16 cellular contexts compared by ENCODE assay signal in genomic region chr9:110207071-110207923, GRCh38. TPM values are rescaled to one million over a fixed set of nuclear protein-coding genes. Genes with fewer than 3 reads are reported as not detected.
DNase-seq lines count a peak whose midpoint lies in the region; TF ChIP-seq lines count a peak whose summit lies in the region.
"Had no signal": no experiment of that assay in that cellular context is flagged by ENCODE, and none has a peak within 500 bp of the region (broad histone marks: within the 10 kb centered on the region; RNA-seq: fewer than 3 reads in every experiment).

No MANE protein-coding gene starts in this region.

- H4K20me1 ChIP-seq in neural progenitor cell (ENCODE audit: low read depth): no peaks in the 10 kb centered on the region

- peak; percentile 84 for DNase-seq in COLO668 (lab: John Stamatoyannopoulos, UW; ENCODE audit: unreplicated experiment)
- peak; percentile 90 for DNase-seq in HT-29 (ENCODE audit: low spot score)
- DNase-seq in neural progenitor cell (ENCODE audit: low spot score): no peak
- no peak for DNase-seq in foreskin melanocyte
- DNase-seq in NCI-H226: no peak
- DNase-seq in immature natural killer cell: no peak
- DNase-seq: activated CD4-positive, alpha-beta T cell treated with anti-CD3 and anti-CD28 coated beads for 36 hours; activated T-cell treated with anti-CD3 and anti-CD28 coated beads for 4 hours; BE2C; cortex of kidney; NCI-H2171; T-helper 1 cell had no signal

- H3K27me3 ChIP-seq in muscle layer of duodenum (ENCODE audit: low read depth, low read length): no peaks in the 10 kb centered on the region
- H3K27me3 ChIP-seq in neural progenitor cell: no peaks in the 10 kb centered on the region

- intact Hi-C loops in dendritic cell treated with granulocyte-macrophage colony-stimulating factor and Interleukin-4, amounts not matched to agents 40 ng/mL and 50 ng/mL, for 4 days (cut with micrococcal nuclease): no loop called here

- H3K79me2 ChIP-seq in neural progenitor cell (ENCODE audit: low read depth): no peaks in the 10 kb centered on the region

- no peaks in the 10 kb centered on the region for H3K4me1 ChIP-seq in muscle layer of duodenum (ENCODE audit: control insufficient read depth in 1 of 2, insufficient read depth in 2 of 2, low read length in 2 of 2)
- H3K4me1 ChIP-seq in neural progenitor cell: no peaks in the 10 kb centered on the region
- H3K4me1 ChIP-seq: BE2C had no signal

- no peaks in the 10 kb centered on the region for H3K36me3 Mint-ChIP-seq in dendritic cell treated with granulocyte-macrophage colony-stimulating factor and Interleukin-4, amounts not matched to agents 40 ng/mL and 50 ng/mL, for 4 days (ENCODE audit: low read depth)
- no peaks in the 10 kb centered on the region for H3K36me3 Mint-ChIP-seq in neural progenitor cell
- H3K36me3 Mint-ChIP-seq in immature natural killer cell: no peaks in the 10 kb centered on the region

- no peak for TF ChIP-seq CTCF in neural progenitor cell (IDR thresholded peaks at IDR 0.05)

- H3K9ac ChIP-seq in neural progenitor cell: no peak overlapping the region

- H3K9me3 ChIP-seq in muscle layer of duodenum (ENCODE audit: control insufficient read depth in 1 of 2, low read length in 2 of 2) (peaks cover 0 to 3% of the 10 kb centered on the region in 2 donors), neural progenitor cell (ENCODE audit: low read depth) (no peaks in the 10 kb centered on the region)
- H3K9me3 ChIP-seq: BE2C had no signal

- no peak overlapping the region for H3K4me3 Mint-ChIP-seq in dendritic cell treated with granulocyte-macrophage colony-stimulating factor and Interleukin-4, amounts not matched to agents 40 ng/mL and 50 ng/mL, for 4 days
- H3K4me3 Mint-ChIP-seq in neural progenitor cell (no peak overlapping the region), immature natural killer cell (no peak overlapping the region)
- H3K4me3 Mint-ChIP-seq: activated CD4-positive, alpha-beta T cell treated with anti-CD3 and anti-CD28 coated beads for 36 hours had no signal

- H3K4me2 ChIP-seq in neural progenitor cell: no peak overlapping the region

- no peaks in the 10 kb centered on the region for H3K9me3 Mint-ChIP-seq in dendritic cell treated with granulocyte-macrophage colony-stimulating factor and Interleukin-4, amounts not matched to agents 40 ng/mL and 50 ng/mL, for 4 days
- H3K9me3 Mint-ChIP-seq in neural progenitor cell (no peaks in the 10 kb centered on the region), immature natural killer cell (no peaks in the 10 kb centered on the region)

- H3K36me3 ChIP-seq in muscle layer of duodenum (ENCODE audit: control insufficient read depth in 1 of 2, insufficient read depth in 2 of 2, low read length in 2 of 2) (no peaks in the 10 kb centered on the region), neural progenitor cell (no peaks in the 10 kb centered on the region)
- H3K36me3 ChIP-seq: BE2C had no signal

- peak overlapping the region; percentile 76 for H3K27ac ChIP-seq in muscle layer of duodenum (ENCODE audit: low read length)
- no peak overlapping the region for H3K27ac ChIP-seq in neural progenitor cell

- H3F3A ChIP-seq in neural progenitor cell (ENCODE audit: low read depth): no peaks in the 10 kb centered on the region

- H3K4me1 Mint-ChIP-seq in dendritic cell treated with granulocyte-macrophage colony-stimulating factor and Interleukin-4, amounts not matched to agents 40 ng/mL and 50 ng/mL, for 4 days (ENCODE audit: low read depth): no peaks in the 10 kb centered on the region
- H3K4me1 Mint-ChIP-seq in neural progenitor cell (peaks cover 2% of the 10 kb centered on the region), immature natural killer cell (no peaks in the 10 kb centered on the region)
- H3K4me1 Mint-ChIP-seq: activated CD4-positive, alpha-beta T cell treated with anti-CD3 and anti-CD28 coated beads for 36 hours had no signal

- peaks cover 10% of the 10 kb centered on the region for H3K27me3 Mint-ChIP-seq in dendritic cell treated with granulocyte-macrophage colony-stimulating factor and Interleukin-4, amounts not matched to agents 40 ng/mL and 50 ng/mL, for 4 days
- H3K27me3 Mint-ChIP-seq in neural progenitor cell (ENCODE audit: insufficient read depth, low read depth) (peaks cover 2% of the 10 kb centered on the region), immature natural killer cell (ENCODE audit: low read depth in 3 of 3) (peaks cover 0 to 7% (median 5%) of the 10 kb centered on the region in 3 donors)

- H3K27ac Mint-ChIP-seq in dendritic cell treated with granulocyte-macrophage colony-stimulating factor and Interleukin-4, amounts not matched to agents 40 ng/mL and 50 ng/mL, for 4 days: peak overlapping the region; percentile 10
- H3K27ac Mint-ChIP-seq in neural progenitor cell (no peak overlapping the region), immature natural killer cell (no peak overlapping the region)
- H3K27ac Mint-ChIP-seq: activated CD4-positive, alpha-beta T cell treated with anti-CD3 and anti-CD28 coated beads for 36 hours had no signal

- no peak overlapping the region for H2AFZ ChIP-seq in neural progenitor cell (replicated peaks)

- H3K4me3 ChIP-seq in muscle layer of duodenum (ENCODE audit: low read depth in 1 of 2, low read length in 2 of 2) (peak overlapping the region in 1 of 2 donors; percentile 31), neural progenitor cell (no peak overlapping the region)

RNA-seq across cellular contexts. Expression of gene C9orf152, which starts 0.7 kb away (rescaled TPM):
- 3.3 and 3.5 TPM in 2 replicates for total RNA-seq in HT-29 (2014; rRNA removed; shearing (Covaris generic))
- total RNA-seq in neural progenitor cell (ENCODE audit: low replicate concordance): not detected in 2 replicates
- polyA plus RNA-seq in immature natural killer cell: not detected
- total RNA-seq: activated CD4-positive, alpha-beta T cell treated with anti-CD3 and anti-CD28 coated beads for 36 hours; pulmonary artery endothelial cell had no signal
- polyA plus RNA-seq: fibroblast of lung had no signal

RNA-seq across cellular contexts. Expression of gene TXN, which starts 49.0 kb away (rescaled TPM):
- total RNA-seq in HT-29 (2014; rRNA removed; shearing (Covaris generic)): 268 and 293 TPM in 2 replicates
- 173 and 252 TPM in 2 replicates for total RNA-seq in neural progenitor cell (ENCODE audit: low replicate concordance)
- polyA plus RNA-seq in immature natural killer cell: 100 to 1,000 TPM; 145 to 157 (median 150) TPM

Comparison
In these comparisons a context has a peak if more than half of its experiments do, and no peak if none do; other contexts are left out.
1. DNase-seq: peak in COLO668 (single experiment) and HT-29 (single experiment); none in neural progenitor cell (single experiment), foreskin melanocyte (single experiment), NCI-H226 (single experiment) and immature natural killer cell (0 of 3).